9 cellular contexts compared by ENCODE assay signal in the genomic region with DNA sequence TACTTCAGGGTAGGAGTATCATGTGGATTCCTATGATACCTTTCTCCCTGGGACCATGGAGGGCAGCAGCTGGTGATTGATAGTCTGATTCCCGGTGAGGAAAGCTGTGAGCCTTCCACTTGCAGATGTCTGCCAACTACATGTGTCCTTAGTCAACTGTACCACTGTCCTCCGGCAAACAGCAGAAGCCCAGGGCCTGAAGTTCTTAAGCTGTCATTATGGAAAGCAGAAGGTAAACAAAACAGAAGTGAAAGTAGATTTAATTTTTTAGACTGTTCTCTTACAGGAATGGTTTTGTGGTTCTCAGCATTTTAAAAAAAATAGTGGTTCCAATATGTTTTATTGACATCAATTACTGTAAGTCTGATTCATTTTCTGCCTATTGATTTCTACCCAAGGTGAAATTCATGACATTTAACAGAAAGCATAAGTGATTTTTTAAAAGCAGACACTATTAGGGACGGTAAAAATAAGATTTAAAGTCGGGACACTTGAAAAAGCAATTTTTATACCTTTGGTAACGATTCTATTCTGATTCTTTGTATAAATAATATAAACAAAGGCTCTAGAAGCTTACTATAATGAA. TPM values are rescaled to one million over a fixed set of nuclear protein-coding genes. Genes with fewer than 3 reads are reported as not detected.
DNase-seq lines count a peak whose midpoint lies in the region; TF ChIP-seq lines count a peak whose summit lies in the region.
"Had no signal": no experiment of that assay in that cellular context is flagged by ENCODE, and none has a peak within 500 bp of the region (broad histone marks: within the 10 kb centered on the region; RNA-seq: fewer than 3 reads in every experiment).

No MANE protein-coding gene starts in this region.

- H3K27ac ChIP-seq in CD8-positive, alpha-beta memory T cell (ENCODE audit: low read depth, low read length): no peak overlapping the region
- H3K27ac ChIP-seq in H9 (ENCODE audit: insufficient read length, low read depth, low read length): no peak overlapping the region
- no peak overlapping the region for H3K27ac ChIP-seq in RWPE1
- H3K27ac ChIP-seq: KMS-11 had no signal

- no peak overlapping the region for H3K23ac ChIP-seq in H9 (ENCODE audit: insufficient read length, low read depth, low read length)

- H3K9ac ChIP-seq in H9 (ENCODE audit: extremely low read depth, insufficient read length, low read length): no peak overlapping the region
- H3K9ac ChIP-seq: KMS-11 had no signal

- peaks cover 59 to 72% (median 65%) of the 10 kb centered on the region in 3 donors for H3K4me1 Mint-ChIP-seq in CD8-positive, alpha-beta memory T cell
- H3K4me1 Mint-ChIP-seq in H9: peaks cover 9 to 12% of the 10 kb centered on the region in 2 experiments
- peaks cover 56% of the 10 kb centered on the region for H3K4me1 Mint-ChIP-seq in T-helper 1 cell treated with Interleukin-12 subunit alpha and Interleukin-12 subunit beta and Interleukin-4 antibody, amounts not matched to agents 30 μg/mL and 1 μg/mL, for 36 hours (ENCODE audit: low read depth)
- H3K4me1 Mint-ChIP-seq in chondrocyte (ENCODE audit: low read depth): peaks cover 39% of the 10 kb centered on the region

- no peak overlapping the region for H4K5ac ChIP-seq in H9 (ENCODE audit: insufficient read length, low read depth, low read length)

- no peaks in the 10 kb centered on the region for H3K23me2 ChIP-seq in H9 (ENCODE audit: insufficient read length, low read depth, low read length, poor library complexity, severe bottlenecking)

- no peaks in the 10 kb centered on the region for H3K9me3 ChIP-seq in CD8-positive, alpha-beta memory T cell (ENCODE audit: low read length)
- H3K9me3 ChIP-seq in H9 (ENCODE audit: control insufficient read depth, low read depth, low read length) (no peaks in the 10 kb centered on the region), HAP-1 (no peaks in the 10 kb centered on the region)

- H2AFZ ChIP-seq in H9 (ENCODE audit: low read length): no peak overlapping the region

- peak overlapping the region; percentile 49 for H3K4me3 ChIP-seq in CD8-positive, alpha-beta memory T cell (ENCODE audit: low read length)
- H3K4me3 ChIP-seq in HAP-1: no peak overlapping the region

- H3K4ac ChIP-seq in H9 (ENCODE audit: low read depth, low read length): no peak overlapping the region

- no peaks in the 10 kb centered on the region for H3K79me1 ChIP-seq in H9 (ENCODE audit: insufficient read depth, low read depth, low read length, poor library complexity, severe bottlenecking)

- H2AK5ac ChIP-seq in H9 (ENCODE audit: insufficient read length, low read length): no peak overlapping the region

- no peak overlapping the region for H2BK20ac ChIP-seq in H9 (ENCODE audit: low read depth, low read length, poor library complexity, severe bottlenecking)

- no peak overlapping the region for H4K91ac ChIP-seq in H9 (ENCODE audit: insufficient read length, low read depth, low read length)

- H3K4me2 ChIP-seq in H9 (ENCODE audit: insufficient read depth, insufficient read length, low read length): no peak overlapping the region
- H3K4me2 ChIP-seq: KMS-11 had no signal

- H3K79me2 ChIP-seq in H9 (ENCODE audit: insufficient read depth, low read length): no peaks in the 10 kb centered on the region

- POLR2A ChIA-PET in CD8-positive, alpha-beta memory T cell (lab: Charles Lee): interaction anchor here (1.1 to 1.8 kb wide), 2 partner anchors 34 to 36 kb away, joined by 3 to 5 read pairs; no protein-coding TSS in a partner anchor
- POLR2A ChIA-PET in HEK293T (lab: Yijun Ruan, JAX): no interaction called here
- POLR2A ChIA-PET in RWPE1 (lab: Yijun Ruan, JAX; ENCODE audit: low non-redundant PET): no interaction called here

- H2BK12ac ChIP-seq in H9 (ENCODE audit: insufficient read length, low read depth, low read length): no peak overlapping the region

- in situ Hi-C loops in HAP-1 (cut with MboI; ENCODE audit: low sequenced_read_pairs): no loop called here

- H3K27ac Mint-ChIP-seq in CD8-positive, alpha-beta memory T cell: peak overlapping the region; percentile 68 to 93 (median 89)
- H3K27ac Mint-ChIP-seq in H9: peak overlapping the region in 2 of 3 experiments; percentile 13 to 40; a peak in 2 of 7 replicates
- peak overlapping the region; percentile 82 for H3K27ac Mint-ChIP-seq in T-helper 1 cell treated with Interleukin-12 subunit alpha and Interleukin-12 subunit beta and Interleukin-4 antibody, amounts not matched to agents 30 μg/mL and 1 μg/mL, for 36 hours
- H3K27ac Mint-ChIP-seq in chondrocyte (ENCODE audit: unreplicated experiment): no peak overlapping the region

- H3K56ac ChIP-seq in H9 (ENCODE audit: insufficient read length, low read depth, low read length): no peak overlapping the region

- H3T11ph ChIP-seq in H9 (ENCODE audit: low read length): no peak overlapping the region

- no peak for DNase-seq in CD8-positive, alpha-beta memory T cell
- DNase-seq in H9 (no peak), medulla oblongata (ENCODE audit: extremely low spot score) (peak; percentile 30), HAP-1 (ENCODE audit: low spot score in 2 of 2) (no peak), HEK293T (ENCODE audit: extremely low spot score) (no peak), chondrocyte (ENCODE audit: low spot score) (no peak), RWPE1 (ENCODE audit: low spot score) (no peak)

- no peaks in the 10 kb centered on the region for H3K27me3 ChIP-seq in CD8-positive, alpha-beta memory T cell (ENCODE audit: insufficient read depth, low read length, poor library complexity, severe bottlenecking)
- no peaks in the 10 kb centered on the region for H3K27me3 ChIP-seq in H9 (ENCODE audit: insufficient read depth, low read length)
- H3K27me3 ChIP-seq in HAP-1 (ENCODE audit: low read depth): no peaks in the 10 kb centered on the region

- H3K36me3 Mint-ChIP-seq in CD8-positive, alpha-beta memory T cell: peaks cover 0 to 41% (median 3%) of the 10 kb centered on the region in 3 donors
- H3K36me3 Mint-ChIP-seq in H9 (ENCODE audit: insufficient read depth in 1 of 3, low read depth in 3 of 3): no peaks in the 10 kb centered on the region; a peak in 1 of 7 replicates
- peaks cover 27% of the 10 kb centered on the region for H3K36me3 Mint-ChIP-seq in T-helper 1 cell treated with Interleukin-12 subunit alpha and Interleukin-12 subunit beta and Interleukin-4 antibody, amounts not matched to agents 30 μg/mL and 1 μg/mL, for 36 hours (ENCODE audit: low read depth)
- no peaks in the 10 kb centered on the region for H3K36me3 Mint-ChIP-seq in chondrocyte (ENCODE audit: low read depth)

- no peak overlapping the region for H2BK15ac ChIP-seq in H9 (ENCODE audit: low read depth, low read length)

- H3K36me3 ChIP-seq in CD8-positive, alpha-beta memory T cell (ENCODE audit: insufficient read depth, low read length): no peaks in the 10 kb centered on the region
- H3K36me3 ChIP-seq in HAP-1 (replicated peaks): no peaks in the 10 kb centered on the region

- CTCF ChIA-PET in CD8-positive, alpha-beta memory T cell (lab: Charles Lee): no interaction called here
- CTCF ChIA-PET in HEK293T (lab: Yijun Ruan, JAX) (no interaction called here), RWPE1 (lab: Yijun Ruan, JAX) (interaction anchor here (0.9 kb wide), 2 partner anchors 14 to 24 kb away, joined by 3 to 5 read pairs; no protein-coding TSS in a partner anchor)

- no peaks in the 10 kb centered on the region for H3K9me3 Mint-ChIP-seq in CD8-positive, alpha-beta memory T cell
- H3K9me3 Mint-ChIP-seq in H9 (no peaks in the 10 kb centered on the region; a peak in 1 of 5 replicates), chondrocyte (ENCODE audit: low read depth) (no peaks in the 10 kb centered on the region)
- H3K9me3 Mint-ChIP-seq in T-helper 1 cell treated with Interleukin-12 subunit alpha and Interleukin-12 subunit beta and Interleukin-4 antibody, amounts not matched to agents 30 μg/mL and 1 μg/mL, for 36 hours: no peaks in the 10 kb centered on the region

- no peak overlapping the region for H3K18ac ChIP-seq in H9 (ENCODE audit: insufficient read length, low read depth, low read length)

- no peaks in the 10 kb centered on the region for H4K20me1 ChIP-seq in H9 (ENCODE audit: control insufficient read depth, insufficient read depth, insufficient read length)

- no peak overlapping the region for H3K14ac ChIP-seq in H9 (ENCODE audit: insufficient read depth, low read length)

- H4K8ac ChIP-seq in H9 (replicated peaks; ENCODE audit: insufficient read length, low read depth, low read length): no peak overlapping the region

- no peak overlapping the region for H2BK120ac ChIP-seq in H9 (ENCODE audit: low read depth, low read length, poor library complexity, severe bottlenecking)

- H3K4me1 ChIP-seq in CD8-positive, alpha-beta memory T cell (ENCODE audit: insufficient read depth, low read length): peaks cover 55% of the 10 kb centered on the region
- no peaks in the 10 kb centered on the region for H3K4me1 ChIP-seq in H9 (ENCODE audit: insufficient read depth, low read length)
- H3K4me1 ChIP-seq in HAP-1: peaks cover 8% of the 10 kb centered on the region

- H2BK5ac ChIP-seq in H9 (ENCODE audit: insufficient read length, low read length): no peak overlapping the region

- TF ChIP-seq CTCF in H9 (conservative IDR thresholded peaks at IDR 0.05): no peak
- TF ChIP-seq CTCF in chondrocyte (IDR thresholded peaks at IDR 0.05): no peak
- no peak for TF ChIP-seq CTCF in RWPE1 (conservative IDR thresholded peaks at IDR 0.05; ENCODE audit: low read depth)

- peak overlapping the region; percentile 23 to 82 (median 81) for H3K4me3 Mint-ChIP-seq in CD8-positive, alpha-beta memory T cell
- H3K4me3 Mint-ChIP-seq in H9: no peak overlapping the region
- H3K4me3 Mint-ChIP-seq in T-helper 1 cell treated with Interleukin-12 subunit alpha and Interleukin-12 subunit beta and Interleukin-4 antibody, amounts not matched to agents 30 μg/mL and 1 μg/mL, for 36 hours: peak overlapping the region; percentile 76
- H3K4me3 Mint-ChIP-seq in chondrocyte (ENCODE audit: unreplicated experiment): no peak overlapping the region

- no peaks in the 10 kb centered on the region for H3K27me3 Mint-ChIP-seq in CD8-positive, alpha-beta memory T cell
- H3K27me3 Mint-ChIP-seq in H9 (ENCODE audit: low read depth) (no peaks in the 10 kb centered on the region), chondrocyte (ENCODE audit: low read depth) (no peaks in the 10 kb centered on the region)
- H3K27me3 Mint-ChIP-seq in T-helper 1 cell treated with Interleukin-12 subunit alpha and Interleukin-12 subunit beta and Interleukin-4 antibody, amounts not matched to agents 30 μg/mL and 1 μg/mL, for 36 hours (ENCODE audit: low read depth): no peaks in the 10 kb centered on the region

- WGBS in H9 (ENCODE audit: extremely low coverage, insufficient read length, low lambda C conversion rate): no CpG with 5 or more reads among the region's 5 CpGs

TF ChIP-seq in HEK293T, 16 proteins besides CTCF, POLR2A, EP300 and RAD21 (continues in another document):
- no peak for TF ChIP-seq ELF4 (IDR thresholded peaks at IDR 0.05)

RNA-seq across cellular contexts. Expression of a gene that starts 36.6 kb away (rescaled TPM):
- total RNA-seq in CD8-positive, alpha-beta memory T cell: 10 to 100 TPM; 64.2 to 67.3 TPM
- polyA plus RNA-seq in CD8-positive, alpha-beta memory T cell: 35.7 TPM
- total RNA-seq in H9 (2021): 30.8 and 30.9 TPM in 2 replicates
- total RNA-seq in chondrocyte: 30.3 to 32.4 TPM (median 30.8 TPM) in 3 replicates

Comparison
In these comparisons a context has a peak if more than half of its experiments do, and no peak if none do; other contexts are left out.
1. H3K4me3 Mint-ChIP-seq: peak in CD8-positive, alpha-beta memory T cell (7 of 7) and T-helper 1 cell treated with Interleukin-12 subunit alpha and Interleukin-12 subunit beta and Interleukin-4 antibody, amounts not matched to agents 30 μg/mL and 1 μg/mL, for 36 hours (single experiment); none in H9 (0 of 2) and chondrocyte (single experiment).